ENCODE assay signal across 9 cellular contexts in the genomic region with DNA sequence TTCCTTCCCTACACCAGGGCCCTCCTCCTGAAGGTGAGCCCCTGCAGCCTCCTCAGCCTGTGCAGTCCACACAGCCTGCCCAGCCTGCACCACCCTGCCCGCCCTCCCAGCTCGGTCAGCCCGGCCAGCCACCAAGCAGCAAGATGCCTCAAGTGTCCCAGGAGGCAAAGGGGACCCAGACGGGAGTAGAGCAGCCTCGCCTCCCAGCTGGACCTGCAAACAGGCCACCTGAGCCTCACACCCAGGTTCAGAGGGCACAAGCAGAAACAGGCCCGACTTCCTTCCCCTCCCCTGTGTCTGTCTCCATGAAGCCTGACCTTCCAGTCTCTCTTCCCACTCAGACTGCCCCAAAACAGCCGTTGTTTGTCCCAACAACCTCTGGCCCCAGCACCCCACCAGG. TPM values are rescaled to one million over a fixed set of nuclear protein-coding genes. Genes with fewer than 3 reads are reported as not detected.
DNase-seq lines count a peak whose midpoint lies in the region; ATAC-seq and TF ChIP-seq lines count a peak whose summit lies in the region.
"Had no signal": no experiment of that assay in that cellular context is flagged by ENCODE, and none has a peak within 500 bp of the region (broad histone marks: within the 10 kb centered on the region; RNA-seq: fewer than 3 reads in every experiment).

No MANE protein-coding gene starts in this region.

- CTCF ChIA-PET in GM10248 (lab: Yijun Ruan, JAX) (interaction anchor here (0.8 to 1.6 kb wide), 3 partner anchors 8 to 141 kb away, joined by 3 to 5 read pairs (median 4); no protein-coding TSS in a partner anchor), T-cell (lab: Charles Lee) (interaction anchor here (0.6 to 0.7 kb wide), 2 partner anchors 114 to 209 kb away, joined by 3 read pairs; no protein-coding TSS in a partner anchor)

- intact Hi-C loops in posterior vena cava (cut with DNase I), result no loop called here

- H3K27me3 Mint-ChIP-seq in T-cell, result no peaks in the 10 kb centered on the region

- no peak for TF ChIP-seq CTCF in GM10248 (IDR thresholded peaks at IDR 0.05; ENCODE audit: control extremely low read depth, extremely low read depth, low read depth, missing control alignments)

- no peaks in the 10 kb centered on the region for H3K9me3 Mint-ChIP-seq in T-cell

- DNase-seq in GM10248 (ENCODE audit: extremely low spot score) (peak; percentile 11), T-cell (no peak), epithelial cell of prostate (ENCODE audit: low read depth, low spot score) (no peak), posterior vena cava (ENCODE audit: low spot score) (peak; percentile 68), occipital lobe (lab: John Stamatoyannopoulos, UW) (no peak), OCI-M2 (lab: John Stamatoyannopoulos, UW; ENCODE audit: unreplicated experiment) (no peak)
- DNase-seq: NCI-H526 treated with DMSO at 0.1 percent for 48 hours had no signal

- H3K27ac ChIP-seq in epithelial cell of prostate, result peak overlapping the region; percentile 16

- POLR2A ChIA-PET in GM10248 (lab: Yijun Ruan, JAX), result interaction anchor here (0.5 kb wide), 1 partner anchor 125 kb away, joined by 4 read pairs; no protein-coding TSS in a partner anchor
- POLR2A ChIA-PET in T-cell (lab: Charles Lee), result no interaction called here

- peaks cover 55% of the 10 kb centered on the region for H3K36me3 Mint-ChIP-seq in T-cell

- H3K27ac Mint-ChIP-seq in T-cell, result peak overlapping the region; percentile 73 to 79

- H3K4me1 Mint-ChIP-seq in T-cell, result no peaks in the 10 kb centered on the region

- no peak overlapping the region for H3K4me3 Mint-ChIP-seq in T-cell

- ATAC-seq in T-cell (replicated peaks in 1 of 4), result no peak
- ATAC-seq in GM19023 (IDR thresholded peaks at IDR 0.05; ENCODE audit: unreplicated experiment), result no peak
- no peak for ATAC-seq in GM21619 (IDR thresholded peaks at IDR 0.05; ENCODE audit: unreplicated experiment)

RNA-seq across cellular contexts. Expression of a gene that starts 38.8 kb away (rescaled TPM):
- total RNA-seq in T-cell, result 10 to 100 TPM; 66.6 to 82.6 (median 78.3) TPM
- 10 to 100 TPM; 31.6 to 38.7 TPM for total RNA-seq in posterior vena cava
- total RNA-seq in occipital lobe, result 38.8 TPM

Comparison
In these comparisons a context has a peak if more than half of its experiments do, and no peak if none do; other contexts are left out.
1. DNase-seq: peak in GM10248 (single experiment) and posterior vena cava (single experiment); none in T-cell (0 of 34), epithelial cell of prostate (single experiment), occipital lobe (single experiment) and OCI-M2 (single experiment).